Comparison of ENCODE assay signal across 8 cellular contexts in genomic region chr14:58298880-58299664, GRCh38. TPM values are rescaled to one million over a fixed set of nuclear protein-coding genes. Genes with fewer than 3 reads are reported as not detected.
DNase-seq lines count a peak whose midpoint lies in the region; TF ChIP-seq lines count a peak whose summit lies in the region.

No MANE protein-coding gene starts in this region.

- no peaks in the 10 kb centered on the region for H3K9me3 ChIP-seq in liver (ENCODE audit: control insufficient read depth in 4 of 4, low read length in 3 of 4)

- no peak for TF ChIP-seq CTCF in liver (IDR thresholded peaks at IDR 0.05; ENCODE audit: low read depth, low read length, missing input control)

- H3K4me1 ChIP-seq in liver (ENCODE audit: control insufficient read depth in 4 of 4, insufficient read depth in 4 of 4, low read length in 3 of 4) = peaks cover 7 to 38% (median 27%) of the 10 kb centered on the region in 4 donors

- peak overlapping the region; percentile 93 to 96 for H3K9ac ChIP-seq in liver (ENCODE audit: low read depth in 1 of 2, low read length in 2 of 2)

- peak overlapping the region; percentile 84 to 99 (median 89) for H3K4me3 ChIP-seq in liver (ENCODE audit: low read depth in 1 of 3, low read length in 3 of 3)

- TF ChIP-seq RAD21 in liver (IDR thresholded peaks at IDR 0.05) = no peak

- peaks cover 2 to 17% (median 10%) of the 10 kb centered on the region in 4 donors for H3K36me3 ChIP-seq in liver (ENCODE audit: control insufficient read depth in 4 of 4, insufficient read depth in 3 of 4, low read depth in 1 of 4, low read length in 3 of 4)

- DNase-seq in NCI-H1417 (lab: John Stamatoyannopoulos, UW) (peak; percentile 51 to 65 (median 53)), NCI-H1417 treated with DMSO at 0.1 percent for 48 hours (lab: John Stamatoyannopoulos, UW) (no peak), HK-2 (ENCODE audit: unreplicated experiment) (peak; percentile 22), dermis blood vessel endothelial cell (peak; percentile 25), NCI-H128 (lab: John Stamatoyannopoulos, UW; ENCODE audit: unreplicated experiment) (no peak)
- DNase-seq in activated CD4-positive, alpha-beta T cell treated with anti-CD3 and anti-CD28 coated beads for 4 hours = peak; percentile 20 to 32
- DNase-seq in stimulated activated CD4-positive, alpha-beta T cell treated with anti-CD3 and anti-CD28 coated beads, TNF-alpha, amount 100 ng/mL, for 24 hours (ENCODE audit: low read depth in 3 of 3) = peak; percentile 12 to 25 (median 18)

- WGBS in liver = under 1% methylated on average over 83 of the region's 84 CpGs

- H3K27me3 ChIP-seq in liver (ENCODE audit: control insufficient read depth in 4 of 4, insufficient read depth in 4 of 4, low read length in 3 of 4) = no peaks in the 10 kb centered on the region

- peak overlapping the region; percentile 81 to 96 for H3K27ac ChIP-seq in liver (ENCODE audit: low read depth in 1 of 2, low read length in 2 of 2)

TF ChIP-seq in liver, 16 proteins besides CTCF, POLR2A, EP300 and RAD21:
- TF ChIP-seq MAX (IDR thresholded peaks at IDR 0.05) = no peak
- no peak for TF ChIP-seq NR2F2 (IDR thresholded peaks at IDR 0.05)
- no peak for TF ChIP-seq HNF4G (IDR thresholded peaks at IDR 0.05)
- TF ChIP-seq REST (IDR thresholded peaks at IDR 0.05) = no peak
- no peak for TF ChIP-seq HNF4A (conservative IDR thresholded peaks at IDR 0.05)
- no peak for TF ChIP-seq EGR1 (IDR thresholded peaks at IDR 0.05; ENCODE audit: low read depth in 2 of 2)
- no peak for TF ChIP-seq JUND (IDR thresholded peaks at IDR 0.05)
- TF ChIP-seq GABPA (IDR thresholded peaks at IDR 0.05 in 1 of 2, conservative IDR thresholded peaks at IDR 0.05 in 1 of 2) = no peak
- no peak for TF ChIP-seq TAF1 (conservative IDR thresholded peaks at IDR 0.05)
TF ChIP-seq in liver: peak in this region for 0.

RNA-seq across cellular contexts. Expression of gene ARID4A, which starts 0.7 kb away (rescaled TPM):
- total RNA-seq in dermis blood vessel endothelial cell (15.9 and 17.9 TPM in 2 replicates), liver (10 to 100 TPM; 10.1 to 13.9 TPM)
- 10 to 100 TPM in 1 of 2 donors, 1 to 10 TPM in 1; 3.8 to 26.9 TPM for polyA plus RNA-seq in liver

RNA-seq across cellular contexts. Expression of gene PSMA3, which starts 54.4 kb away (rescaled TPM):
- total RNA-seq in dermis blood vessel endothelial cell (102 and 157 TPM in 2 replicates), liver (100 to 1,000 TPM in 1 of 2 donors, 10 to 100 TPM in 1; 54.6 to 120 TPM)
- polyA plus RNA-seq in liver = 100 to 1,000 TPM; 106 to 192 TPM

Comparison
In these comparisons a context has a peak if more than half of its experiments do, and no peak if none do; other contexts are left out.
1. DNase-seq: peak in NCI-H1417 (3 of 3), HK-2 (single experiment), activated CD4-positive, alpha-beta T cell treated with anti-CD3 and anti-CD28 coated beads for 4 hours (2 of 2), dermis blood vessel endothelial cell (single experiment) and stimulated activated CD4-positive, alpha-beta T cell treated with anti-CD3 and anti-CD28 coated beads, TNF-alpha, amount 100 ng/mL, for 24 hours (3 of 3); none in NCI-H1417 treated with DMSO at 0.1 percent for 48 hours (single experiment) and NCI-H128 (single experiment).